Comparison of ENCODE assay signal across 20 cellular contexts in the genomic region with DNA sequence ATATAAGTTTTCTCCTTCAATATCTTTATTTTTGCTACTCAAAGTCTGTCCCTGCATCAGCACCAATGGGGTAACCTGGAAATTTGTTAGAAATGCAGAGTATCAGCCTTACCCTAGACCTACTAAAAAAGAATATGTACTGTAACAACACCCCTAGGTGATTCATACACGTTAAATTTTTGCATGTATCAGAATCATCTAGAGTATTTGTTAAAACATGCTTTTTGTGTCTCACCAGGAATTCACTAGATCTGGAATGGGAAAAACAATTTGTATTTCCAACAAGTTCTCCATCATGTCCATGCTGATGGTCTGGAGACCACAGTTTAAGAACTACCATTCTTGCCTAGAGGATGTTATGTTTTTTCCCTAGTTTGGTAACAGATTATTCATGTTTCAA.
DNase-seq lines count a peak whose midpoint lies in the region; FAIRE-seq and TF ChIP-seq lines count a peak whose summit lies in the region.
"Had no signal": no experiment of that assay in that cellular context is flagged by ENCODE, and none has a peak within 500 bp of the region (broad histone marks: within the 10 kb centered on the region; RNA-seq: fewer than 3 reads in every experiment).

No MANE protein-coding gene starts in this region.

- peak; percentile 31 for DNase-seq in RWPE1 (ENCODE audit: low spot score)
- DNase-seq in bronchial epithelial cell (ENCODE audit: low read depth), result peak; percentile 83
- peak; percentile 3 for DNase-seq in fibroblast of the aortic adventitia (ENCODE audit: low read depth)
- DNase-seq in NCI-H82 treated with DMSO at 0.1 percent for 48 hours (lab: John Stamatoyannopoulos, UW; ENCODE audit: unreplicated experiment), result no peak
- no peak for DNase-seq in OCI-M1 (lab: John Stamatoyannopoulos, UW)
- DNase-seq in DMS53 (lab: John Stamatoyannopoulos, UW), result no peak
- DNase-seq: 8988T; ACHN; Calu3; CD4-positive, alpha-beta memory T cell; COR-L47; DND-41; GM23248; H7; HCEC 1CT had no signal

- H3K27ac Mint-ChIP-seq in nephron, result peak overlapping the region; percentile 61 to 63 (median 63)
- H3K27ac Mint-ChIP-seq: CD4-positive, alpha-beta memory T cell had no signal

- no peak overlapping the region for H3K27ac ChIP-seq in RWPE1
- H3K27ac ChIP-seq: A549, GM23248 had no signal

- peaks cover 13% of the 10 kb centered on the region for H3K9me3 Mint-ChIP-seq in nephron

- peaks cover 29% of the 10 kb centered on the region for H3K4me1 Mint-ChIP-seq in nephron
- H3K4me1 Mint-ChIP-seq: CD4-positive, alpha-beta memory T cell had no signal

- no peaks in the 10 kb centered on the region for H3K36me3 ChIP-seq in bronchial epithelial cell (ENCODE audit: control insufficient read depth, insufficient read depth, low read length)

- H3K27me3 Mint-ChIP-seq in nephron (ENCODE audit: low read depth), result no peaks in the 10 kb centered on the region
- H3K27me3 Mint-ChIP-seq: CD4-positive, alpha-beta memory T cell had no signal

- H3K4me3 Mint-ChIP-seq in nephron, result no peak overlapping the region
- H3K4me3 Mint-ChIP-seq: CD4-positive, alpha-beta memory T cell had no signal

- TF ChIP-seq CTCF in RWPE1 (conservative IDR thresholded peaks at IDR 0.05; ENCODE audit: low read depth), result no peak
- no peak for TF ChIP-seq CTCF in bronchial epithelial cell (IDR thresholded peaks at IDR 0.05; ENCODE audit: insufficient read depth, low read length, severe bottlenecking)
- TF ChIP-seq CTCF in fibroblast of the aortic adventitia (IDR thresholded peaks at IDR 0.05; ENCODE audit: insufficient read depth, low read length), result no peak
- TF ChIP-seq CTCF in nephron (IDR thresholded peaks at IDR 0.05; ENCODE audit: unreplicated experiment in 3 of 3), result no peak

- FAIRE-seq in bronchial epithelial cell (lab: Jason Lieb, UNC), result no peak
- FAIRE-seq: A549, G401.6, GM19239, H1 had no signal

- CTCF ChIA-PET in RWPE1 (lab: Yijun Ruan, JAX), result no interaction called here

- no peak overlapping the region for H3K4me3 ChIP-seq in bronchial epithelial cell (ENCODE audit: low read depth, low read length)
- no peak overlapping the region for H3K4me3 ChIP-seq in fibroblast of the aortic adventitia (ENCODE audit: low read depth, low read length)
- H3K4me3 ChIP-seq: A549, GM23248 had no signal

- H3K27me3 ChIP-seq in bronchial epithelial cell (ENCODE audit: control insufficient read depth, insufficient read depth, low read length), result no peaks in the 10 kb centered on the region

- POLR2A ChIA-PET in RWPE1 (lab: Yijun Ruan, JAX; ENCODE audit: low non-redundant PET), result no interaction called here

- peaks cover 7% of the 10 kb centered on the region for H3K36me3 Mint-ChIP-seq in nephron (ENCODE audit: low read depth)
- H3K36me3 Mint-ChIP-seq: CD4-positive, alpha-beta memory T cell had no signal

Comparison
In these comparisons a context has a peak if more than half of its experiments do, and no peak if none do; other contexts are left out.
1. DNase-seq: peak in RWPE1 (single experiment), bronchial epithelial cell (single experiment) and fibroblast of the aortic adventitia (single experiment); none in NCI-H82 treated with DMSO at 0.1 percent for 48 hours (single experiment), OCI-M1 (single experiment) and DMS53 (single experiment).